ENCODE assay signal across 18 cellular contexts in genomic region chr1:56788102-56788501, GRCh38. TPM values are rescaled to one million over a fixed set of nuclear protein-coding genes. Genes with fewer than 3 reads are reported as not detected.
DNase-seq lines count a peak whose midpoint lies in the region; ATAC-seq, FAIRE-seq and TF ChIP-seq lines count a peak whose summit lies in the region.
"Had no signal": no experiment of that assay in that cellular context is flagged by ENCODE, and none has a peak within 500 bp of the region (broad histone marks: within the 10 kb centered on the region; RNA-seq: fewer than 3 reads in every experiment).

No MANE protein-coding gene starts in this region.

- TF ChIP-seq POLR2A in body of pancreas (IDR thresholded peaks at IDR 0.05): no peak

- intact Hi-C loops in body of pancreas (cut with DNase I) (no loop called here), pancreas (cut with DNase I) (no loop called here)

- DNase-seq in DMS 273 (lab: John Stamatoyannopoulos, UW; ENCODE audit: unreplicated experiment) (peak; percentile 13), DMS 273 treated with DMSO at 0.1 percent for 48 hours (lab: John Stamatoyannopoulos, UW) (no peak), HTR-8/SVneo (ENCODE audit: insufficient read length, low spot score) (no peak), body of pancreas (no peak), pancreas (no peak)
- DNase-seq: 8988T; activated CD4-positive, alpha-beta T cell treated with anti-CD3 and anti-CD28 coated beads, Interleukin-2, amount 10 ng/mL, durations not matched to agents 7 days and 5 days; activated naive CD4-positive, alpha-beta T cell treated with anti-CD3 and anti-CD28 coated beads for 36 hours; EL; glutamatergic neuron; islet precursor cell; midbrain; MV-4-11 had no signal

- H3K4me1 ChIP-seq in body of pancreas (peaks cover 7% of the 10 kb centered on the region), pancreas (no peaks in the 10 kb centered on the region)

- ATAC-seq in body of pancreas: peak; percentile 35
- peak in 3 of 4 donors; percentile 48 to 76 (median 66) for ATAC-seq in pancreas
- ATAC-seq in HG03175 (IDR thresholded peaks at IDR 0.05; ENCODE audit: unreplicated experiment): no peak
- no peak for ATAC-seq in HG03520 (IDR thresholded peaks at IDR 0.05; ENCODE audit: unreplicated experiment)
- ATAC-seq in HG03457 (IDR thresholded peaks at IDR 0.05; ENCODE audit: unreplicated experiment): no peak

- peak; percentile 20 for FAIRE-seq in HTR-8/SVneo (lab: Jason Lieb, UNC)
- FAIRE-seq in pancreas (lab: Jason Lieb, UNC): no peak

- TF ChIP-seq CTCF in body of pancreas (IDR thresholded peaks at IDR 0.05): peak in 1 of 7 experiments; percentile 1
- TF ChIP-seq CTCF in pancreas (IDR thresholded peaks at IDR 0.05): no peak

- H3K4me3 ChIP-seq in body of pancreas (no peak overlapping the region), pancreas (no peak overlapping the region)

- no peaks in the 10 kb centered on the region for H3K27me3 ChIP-seq in body of pancreas
- H3K27me3 ChIP-seq in pancreas: no peaks in the 10 kb centered on the region

- no peaks in the 10 kb centered on the region for H3K9me3 ChIP-seq in body of pancreas
- no peaks in the 10 kb centered on the region for H3K9me3 ChIP-seq in pancreas

- H3K27ac ChIP-seq in body of pancreas: peak overlapping the region in 3 of 4 donors; percentile 11 to 59 (median 38)
- peak overlapping the region in 3 of 4 donors; percentile 10 to 68 (median 43) for H3K27ac ChIP-seq in pancreas

- H3K36me3 ChIP-seq in body of pancreas (replicated peaks in 1 of 2; ENCODE audit: insufficient read depth in 1 of 2, low read depth in 2 of 2) (no peaks in the 10 kb centered on the region), pancreas (no peaks in the 10 kb centered on the region)

RNA-seq across cellular contexts. Expression of gene FYB2, which starts 31.1 kb away (rescaled TPM):
- total RNA-seq in body of pancreas (1 to 10 TPM; 2.3 to 3.4 TPM), pancreas (1 to 10 TPM in 4 of 6 donors, under 1 TPM in 2; 0.44 to 2.3 (median 1.1) TPM)
- polyA plus RNA-seq in pancreas: 1 to 10 TPM; 3.2 to 6.3 TPM
- total RNA-seq: activated CD4-positive, alpha-beta T cell treated with anti-CD3 and anti-CD28 coated beads, Interleukin-2, amount 10 ng/mL, durations not matched to agents 7 days and 5 days; activated naive CD4-positive, alpha-beta T cell treated with anti-CD3 and anti-CD28 coated beads for 36 hours; dermis microvascular lymphatic vessel endothelial cell; skeletal muscle tissue had no signal

Comparison
In these comparisons a context has a peak if more than half of its experiments do, and no peak if none do; other contexts are left out.
1. ATAC-seq: peak in body of pancreas (single experiment) and pancreas (3 of 4); none in HG03175 (single experiment), HG03520 (single experiment) and HG03457 (single experiment).